Comparison of ENCODE assay signal across 16 cellular contexts in genomic region chr9:109604036-109604600, GRCh38.
"Had no signal": no experiment of that assay in that cellular context is flagged by ENCODE, and none has a peak within 500 bp of the region (broad histone marks: within the 10 kb centered on the region; RNA-seq: fewer than 3 reads in every experiment).

No MANE protein-coding gene starts in this region.

- H3K9me3 ChIP-seq: transverse colon had no signal

- ATAC-seq: activated naive CD8-positive, alpha-beta T cell treated with anti-CD3 and anti-CD28 coated beads, Interleukin-2, amount 50 U/mL, for 24 hours; natural killer cell; stimulated activated naive CD8-positive, alpha-beta T cell treated with anti-CD3 and anti-CD28 coated beads, Interleukin-15, Interleukin-2, amounts not matched to agents 100 U/mL and 50 U/mL, for 24 hours had no signal

- H3K27me3 ChIP-seq: transverse colon had no signal

- H3K4me1 Mint-ChIP-seq: activated naive CD8-positive, alpha-beta T cell treated with anti-CD3 and anti-CD28 coated beads, Interleukin-2, amount 50 U/mL, for 24 hours; natural killer cell had no signal

- H3K27ac Mint-ChIP-seq: activated naive CD4-positive, alpha-beta T cell treated with anti-CD3 and anti-CD28 coated beads for 36 hours; activated naive CD8-positive, alpha-beta T cell treated with anti-CD3 and anti-CD28 coated beads, Interleukin-2, amount 50 U/mL, for 24 hours; activated T-helper 2 cell treated with anti-CD3 and anti-CD28 coated beads, Interferon-gamma antibody, Interleukin-2, Interleukin-4, amounts not matched to agents 10 μg/mL and 5 μg/mL and 100 μg/mL, durations not matched to agents 14 hours and 24 hours and 36 hours; natural killer cell had no signal

- H3K27ac ChIP-seq: dorsolateral prefrontal cortex, skin epidermis, transverse colon had no signal

- H3K4me3 ChIP-seq: dorsolateral prefrontal cortex, skin epidermis, transverse colon had no signal

- H3K4me3 Mint-ChIP-seq: activated naive CD4-positive, alpha-beta T cell treated with anti-CD3 and anti-CD28 coated beads for 36 hours; activated naive CD8-positive, alpha-beta T cell treated with anti-CD3 and anti-CD28 coated beads, Interleukin-2, amount 50 U/mL, for 24 hours; natural killer cell had no signal

- H3K36me3 ChIP-seq: transverse colon had no signal

- H3K9me3 Mint-ChIP-seq: activated naive CD4-positive, alpha-beta T cell treated with anti-CD3 and anti-CD28 coated beads for 36 hours; activated naive CD8-positive, alpha-beta T cell treated with anti-CD3 and anti-CD28 coated beads, Interleukin-2, amount 50 U/mL, for 24 hours; activated T-helper 2 cell treated with anti-CD3 and anti-CD28 coated beads, Interferon-gamma antibody, Interleukin-2, Interleukin-4, amounts not matched to agents 10 μg/mL and 5 μg/mL and 100 μg/mL, durations not matched to agents 14 hours and 24 hours and 36 hours had no signal

- H3K36me3 Mint-ChIP-seq: natural killer cell had no signal

- H3K4me1 ChIP-seq: transverse colon had no signal

- DNase-seq: activated CD4-positive, alpha-beta T cell treated with anti-CD3 and anti-CD28 coated beads, Interleukin-2, amount 50 U/mL, for 4 hours; activated CD4-positive, CD25-positive, alpha-beta regulatory T cell treated with anti-CD3 and anti-CD28 coated beads, Interleukin-2, amount 50 U/mL, for 72 hours; activated naive CD4-positive, alpha-beta T cell treated with anti-CD3 and anti-CD28 coated beads for 36 hours; activated naive CD8-positive, alpha-beta T cell treated with anti-CD3 and anti-CD28 coated beads, Interleukin-2, amount 50 U/mL, for 24 hours; aorta; dorsolateral prefrontal cortex; kidney glomerular epithelial cell; mesendoderm; natural killer cell; right cardiac atrium; stimulated activated CD4-positive, alpha-beta T cell treated with anti-CD3 and anti-CD28 coated beads, Interleukin-15, amount 100 ng/mL, for 24 hours; stimulated activated CD4-positive, alpha-beta T cell treated with anti-CD3 and anti-CD28 coated beads, Interleukin-4, amount 100 ng/mL, for 1 hour; stimulated activated naive CD8-positive, alpha-beta T cell treated with anti-CD3 and anti-CD28 coated beads, Interleukin-15, Interleukin-2, amounts not matched to agents 100 U/mL and 50 U/mL, for 24 hours; transverse colon had no signal
